Comparison of ENCODE assay signal across 17 cellular contexts in the genomic region with DNA sequence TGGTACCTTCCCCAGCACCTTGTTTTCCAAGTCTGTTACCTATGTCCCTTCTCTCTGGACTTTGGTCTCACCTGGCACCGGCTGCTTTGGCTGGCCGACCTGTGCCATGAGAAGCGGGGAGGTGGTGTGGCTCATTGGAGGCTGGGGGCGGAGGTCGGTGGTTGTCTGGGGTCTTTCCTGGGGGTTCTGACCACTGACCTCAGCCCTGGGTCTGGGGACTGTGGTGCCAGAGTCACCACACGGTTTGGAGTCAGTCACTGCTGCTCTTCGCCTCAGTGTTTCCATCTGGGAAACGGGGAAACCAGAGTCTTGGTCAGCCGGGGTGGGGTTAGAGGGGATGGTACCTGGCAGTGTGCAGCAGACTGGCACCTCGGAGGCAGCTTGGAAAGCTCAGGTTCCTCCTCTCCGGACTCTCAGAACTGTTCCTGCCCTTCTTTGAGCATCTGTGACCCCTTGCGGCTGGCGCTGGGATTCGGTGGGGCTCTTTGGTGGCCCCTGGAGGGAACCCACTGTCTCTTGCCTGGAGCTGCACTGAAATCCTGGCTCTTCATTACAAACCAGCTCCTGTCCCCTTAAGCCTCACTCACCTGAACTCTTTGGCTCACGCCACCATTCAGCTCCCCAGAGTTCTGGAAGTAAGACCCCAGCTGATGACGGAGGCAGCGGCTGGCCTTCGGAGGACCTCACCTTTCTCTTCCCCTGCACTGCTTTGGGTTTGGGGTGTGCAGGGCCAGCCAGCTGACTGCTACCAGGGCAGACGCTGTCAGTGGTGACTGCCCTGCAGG. TPM values are rescaled to one million over a fixed set of nuclear protein-coding genes. Genes with fewer than 3 reads are reported as not detected.
A peak's percentile ranks its signal among the peaks of the same experiment; 100 is the strongest.
DNase-seq lines count a peak whose midpoint lies in the region; ATAC-seq and TF ChIP-seq lines count a peak whose summit lies in the region.
"Had no signal": no experiment of that assay in that cellular context is flagged by ENCODE, and none has a peak within 500 bp of the region (broad histone marks: within the 10 kb centered on the region; RNA-seq: fewer than 3 reads in every experiment).

No MANE protein-coding gene starts in this region.

- H3K27ac ChIP-seq in BLaER1 treated with 17β-estradiol and CSF1 and Interleukin-3, amounts not matched to agents 10 nM and 100 nM = peak overlapping the region in 8 of 11 experiments; percentile 59 to 97 (median 69); a peak in 16 of 22 replicates
- H3K27ac ChIP-seq in Peyer's patch (peak overlapping the region in 2 of 4 donors; percentile 51 to 77), right cardiac atrium (ENCODE audit: low read length) (no peak overlapping the region), ovary (no peak overlapping the region), gastroesophageal sphincter (no peak overlapping the region), smooth muscle cell (ENCODE audit: low read depth) (no peak overlapping the region)
- H3K27ac ChIP-seq: SK-N-MC had no signal

- peak overlapping the region in 8 of 11 experiments; percentile 52 to 68 (median 58); a peak in 14 of 22 replicates for H3K9ac ChIP-seq in BLaER1 treated with 17β-estradiol and CSF1 and Interleukin-3, amounts not matched to agents 10 nM and 100 nM
- H3K9ac ChIP-seq in smooth muscle cell (ENCODE audit: low read depth) = no peak overlapping the region

- H3K4me3 ChIP-seq in BLaER1 treated with 17β-estradiol and CSF1 and Interleukin-3, amounts not matched to agents 10 nM and 100 nM = peak overlapping the region in 2 of 10 experiments; percentile 11 to 28; a peak in 1 of 20 replicates
- H3K4me3 ChIP-seq in Peyer's patch (no peak overlapping the region), right cardiac atrium (ENCODE audit: low read length) (no peak overlapping the region), ovary (no peak overlapping the region), gastroesophageal sphincter (no peak overlapping the region), smooth muscle cell (no peak overlapping the region)
- H3K4me3 ChIP-seq: lung, SK-N-MC had no signal

- peaks cover 0 to 8% (median 0%) of the 10 kb centered on the region in 11 experiments; a peak in 3 of 22 replicates for H3K27me3 ChIP-seq in BLaER1 treated with 17β-estradiol and CSF1 and Interleukin-3, amounts not matched to agents 10 nM and 100 nM
- no peaks in the 10 kb centered on the region for H3K27me3 ChIP-seq in Peyer's patch
- H3K27me3 ChIP-seq in right cardiac atrium (ENCODE audit: control insufficient read depth, insufficient read depth) = no peaks in the 10 kb centered on the region
- H3K27me3 ChIP-seq in ovary = no peaks in the 10 kb centered on the region
- H3K27me3 ChIP-seq in gastroesophageal sphincter = no peaks in the 10 kb centered on the region
- H3K27me3 ChIP-seq in smooth muscle cell (ENCODE audit: low read depth) = no peaks in the 10 kb centered on the region

- DNase-seq in Peyer's patch (peak in 2 of 3 donors; percentile 77 to 80), right cardiac atrium (peak; percentile 12 to 38 (median 35)), ovary (peak in 4 of 5 donors; percentile 10 to 40 (median 20)), NCI-H1417 treated with DMSO at 0.1 percent for 48 hours (lab: John Stamatoyannopoulos, UW) (no peak), smooth muscle cell (lab: John Stamatoyannopoulos, UW; ENCODE audit: unreplicated experiment) (no peak)
- DNase-seq: activated CD4-positive, alpha-beta T cell treated with anti-CD3 and anti-CD28 coated beads for 36 hours; activated gamma-delta T cell; amygdala; EL; NCI-H187; NCI-H446 treated with DMSO at 0.1 percent for 48 hours; stimulated activated CD4-positive, alpha-beta T cell treated with anti-CD3 and anti-CD28 coated beads, Interleukin-2, amount 100 ng/mL, for 24 hours had no signal

- no peaks in the 10 kb centered on the region for H3K9me3 ChIP-seq in BLaER1 treated with 17β-estradiol and CSF1 and Interleukin-3, amounts not matched to agents 10 nM and 100 nM (replicated peaks in 1 of 11)
- no peaks in the 10 kb centered on the region for H3K9me3 ChIP-seq in Peyer's patch
- no peaks in the 10 kb centered on the region for H3K9me3 ChIP-seq in right cardiac atrium (ENCODE audit: control insufficient read depth, low read length)
- no peaks in the 10 kb centered on the region for H3K9me3 ChIP-seq in ovary
- H3K9me3 ChIP-seq in gastroesophageal sphincter = no peaks in the 10 kb centered on the region
- H3K9me3 ChIP-seq in smooth muscle cell (replicated peaks; ENCODE audit: low read depth) = no peaks in the 10 kb centered on the region

- no peak overlapping the region for H2AFZ ChIP-seq in smooth muscle cell (ENCODE audit: low read depth)

- no peak for TF ChIP-seq CTCF in Peyer's patch (IDR thresholded peaks at IDR 0.05)
- TF ChIP-seq CTCF in ovary (IDR thresholded peaks at IDR 0.05) = no peak
- no peak for TF ChIP-seq CTCF in gastroesophageal sphincter (IDR thresholded peaks at IDR 0.05)
- TF ChIP-seq CTCF in smooth muscle cell (IDR thresholded peaks at IDR 0.05; ENCODE audit: borderline replicate concordance, insufficient read depth, poor library complexity, severe bottlenecking) = no peak

- TF ChIP-seq EP300 in ovary (IDR thresholded peaks at IDR 0.05) (no peak), gastroesophageal sphincter (IDR thresholded peaks at IDR 0.05) (no peak)

- H4K20me1 ChIP-seq in BLaER1 treated with 17β-estradiol and CSF1 and Interleukin-3, amounts not matched to agents 10 nM and 100 nM = peaks cover 0 to 26% (median 3%) of the 10 kb centered on the region in 11 experiments; a peak in 18 of 22 replicates
- peaks cover 2% of the 10 kb centered on the region for H4K20me1 ChIP-seq in smooth muscle cell (ENCODE audit: low read depth)

- ATAC-seq in right cardiac atrium = no peak
- ATAC-seq in HG02571 (IDR thresholded peaks at IDR 0.05; ENCODE audit: unreplicated experiment) = no peak
- no peak for ATAC-seq in gastroesophageal sphincter
- ATAC-seq: activated CD4-positive, alpha-beta T cell treated with anti-CD3 and anti-CD28 coated beads for 36 hours had no signal

- no peak for TF ChIP-seq POLR2A in Peyer's patch (IDR thresholded peaks at IDR 0.05)
- no peak for TF ChIP-seq POLR2A in ovary (IDR thresholded peaks at IDR 0.05)
- TF ChIP-seq POLR2A in gastroesophageal sphincter (IDR thresholded peaks at IDR 0.05) = no peak

- peaks cover 44 to 85% (median 81%) of the 10 kb centered on the region in 10 experiments for H3K4me1 ChIP-seq in BLaER1 treated with 17β-estradiol and CSF1 and Interleukin-3, amounts not matched to agents 10 nM and 100 nM
- H3K4me1 ChIP-seq in Peyer's patch (peaks cover 7 to 44% (median 19%) of the 10 kb centered on the region in 4 donors), right cardiac atrium (ENCODE audit: control insufficient read depth, insufficient read depth, low read length) (peaks cover 6% of the 10 kb centered on the region), ovary (ENCODE audit: insufficient read depth) (peaks cover 4% of the 10 kb centered on the region), gastroesophageal sphincter (peaks cover 0 to 36% (median 8%) of the 10 kb centered on the region in 3 donors), smooth muscle cell (ENCODE audit: low read depth) (peaks cover 30% of the 10 kb centered on the region)

- peaks cover 19% of the 10 kb centered on the region for H3F3A ChIP-seq in smooth muscle cell (ENCODE audit: low read depth)

- peak overlapping the region; percentile 73 to 100 (median 99) for H3K4me2 ChIP-seq in BLaER1 treated with 17β-estradiol and CSF1 and Interleukin-3, amounts not matched to agents 10 nM and 100 nM
- H3K4me2 ChIP-seq in smooth muscle cell = no peak overlapping the region

- H3K36me3 ChIP-seq in BLaER1 treated with 17β-estradiol and CSF1 and Interleukin-3, amounts not matched to agents 10 nM and 100 nM = no peaks in the 10 kb centered on the region
- H3K36me3 ChIP-seq in Peyer's patch (no peaks in the 10 kb centered on the region), ovary (no peaks in the 10 kb centered on the region), gastroesophageal sphincter (no peaks in the 10 kb centered on the region), smooth muscle cell (ENCODE audit: low read depth) (no peaks in the 10 kb centered on the region)

- H3K79me2 ChIP-seq in smooth muscle cell (ENCODE audit: low read depth) = peaks cover 4% of the 10 kb centered on the region

- 95% methylated on average over 19 of the region's 19 CpGs for WGBS in right cardiac atrium
- 92 to 95% (median 92%) methylated on average over 19 of the region's 19 CpGs for WGBS in ovary, 3 donors
- WGBS in gastroesophageal sphincter (ENCODE audit: low coverage in 1 of 2), 2 donors = no CpG with 5 or more reads among the region's 19 CpGs
- 95% methylated on average over 18 of the region's 19 CpGs for WGBS in smooth muscle cell (ENCODE audit: low lambda C conversion rate)

- intact Hi-C loops in right cardiac atrium (cut with DNase I) = loop anchor here in 2 of 4 donors (10.0 kb wide), 1 partner anchor 147 kb away; no protein-coding TSS in a partner anchor
- intact Hi-C loops in ovary (cut with DNase I) = loop anchor here in 1 of 4 donors (10.0 kb wide), 2 partner anchors 323 to 1113 kb away; a partner anchor contains a TSS

RNA-seq across cellular contexts. Expression of a gene that starts 4.1 kb away (rescaled TPM):
- 10 to 100 TPM; 54.5 to 83.6 (median 65.4) TPM for total RNA-seq in Peyer's patch
- 10 to 100 TPM; 48.1 to 72.3 (median 61.7) TPM for total RNA-seq in right cardiac atrium
- 66.0 TPM for polyA plus RNA-seq in right cardiac atrium
- total RNA-seq in ovary = 10 to 100 TPM; 23.0 to 82.2 (median 71.8) TPM
- polyA plus RNA-seq in ovary = 10 to 100 TPM; 12.4 to 53.2 TPM
- total RNA-seq in gastroesophageal sphincter = 10 to 100 TPM; 45.1 to 78.9 (median 55.3) TPM
- total RNA-seq in smooth muscle cell = 8.9 and 13.7 TPM in 2 replicates
- polyA plus RNA-seq in smooth muscle cell = 23.1 and 25.3 TPM in 2 replicates

Comparison
In these comparisons a context has a peak if more than half of its experiments do, and no peak if none do; other contexts are left out.
1. H3K27ac ChIP-seq: peak in BLaER1 treated with 17β-estradiol and CSF1 and Interleukin-3, amounts not matched to agents 10 nM and 100 nM (8 of 11); none in right cardiac atrium (single experiment), ovary (0 of 2), gastroesophageal sphincter (0 of 4) and smooth muscle cell (single experiment).
2. DNase-seq: peak in Peyer's patch (2 of 3), right cardiac atrium (3 of 3) and ovary (4 of 5); none in NCI-H1417 treated with DMSO at 0.1 percent for 48 hours (single experiment) and smooth muscle cell (single experiment).